Comparison of ENCODE assay signal across 27 cellular contexts in genomic region chr2:225824748-225825449, GRCh38.
"Had no signal": no experiment of that assay in that cellular context is flagged by ENCODE, and none has a peak within 500 bp of the region (broad histone marks: within the 10 kb centered on the region; RNA-seq: fewer than 3 reads in every experiment).

No MANE protein-coding gene starts in this region.

- H3K27me3 ChIP-seq: foreskin keratinocyte, left lung, ovary, right atrium auricular region, uterus had no signal

- H3K27ac ChIP-seq: foreskin keratinocyte, heart right ventricle, left lung, ovary, psoas muscle, right atrium auricular region, thoracic aorta, uterus, VCaP had no signal

- H3K27me3 Mint-ChIP-seq: activated CD4-positive, alpha-beta memory T cell treated with anti-CD3 and anti-CD28 coated beads, Interleukin-2, amount 10 ng/mL, durations not matched to agents 7 days and 5 days; activated CD4-positive, alpha-beta T cell treated with anti-CD3 and anti-CD28 coated beads, Interleukin-2, amount 10 ng/mL, durations not matched to agents 7 days and 5 days; type B pancreatic cell had no signal

- DNase-seq: activated CD4-positive, alpha-beta memory T cell treated with anti-CD3 and anti-CD28 coated beads, Interleukin-2, amount 10 ng/mL, durations not matched to agents 7 days and 5 days; activated CD4-positive, alpha-beta T cell treated with anti-CD3 and anti-CD28 coated beads, Interleukin-2, amount 10 ng/mL, durations not matched to agents 7 days and 5 days; activated CD4-positive, CD25-positive, alpha-beta regulatory T cell treated with anti-CD3 and anti-CD28 coated beads, Interleukin-2, amount 50 U/mL, for 72 hours; activated gamma-delta T cell treated with Interleukin-2 at 50 U/mL for 16 hours; activated naive CD8-positive, alpha-beta T cell treated with anti-CD3 and anti-CD28 coated beads, Interleukin-2, amount 50 U/mL, for 24 hours; activated T-cell treated with anti-CD3 and anti-CD28 coated beads, Interleukin-2, amount 50 U/mL, for 4 hours; caudate nucleus; cortex of kidney; foreskin keratinocyte; heart right ventricle; ovary; psoas muscle; stimulated activated CD4-positive, alpha-beta T cell treated with anti-CD3 and anti-CD28 coated beads, Interleukin-4, amount 100 ng/mL, for 1 hour; stimulated activated naive CD8-positive, alpha-beta T cell treated with anti-CD3 and anti-CD28 coated beads, Interleukin-15, Interleukin-2, amounts not matched to agents 100 U/mL and 50 U/mL, for 24 hours; SW 1271; T-helper 9 cell; uterus had no signal

- H3K9me3 ChIP-seq: ovary, psoas muscle, right atrium auricular region, thoracic aorta, uterus had no signal

- H3K4me1 ChIP-seq: foreskin keratinocyte, heart right ventricle, left lung, psoas muscle, right atrium auricular region had no signal

- H3K36me3 Mint-ChIP-seq: activated naive CD4-positive, alpha-beta T cell treated with anti-CD3 and anti-CD28 coated beads, Interleukin-2, amount 50 U/mL, for 24 hours; type B pancreatic cell had no signal

- H3K9me3 Mint-ChIP-seq: T-helper 1 cell treated with Interleukin-12 subunit alpha and Interleukin-12 subunit beta and Interleukin-4 antibody, amounts not matched to agents 30 μg/mL and 1 μg/mL, for 36 hours; type B pancreatic cell had no signal

- H3K36me3 ChIP-seq: heart right ventricle, left lung, ovary, right atrium auricular region, thoracic aorta, uterus had no signal

- H3K27ac Mint-ChIP-seq: activated CD4-positive, alpha-beta memory T cell treated with anti-CD3 and anti-CD28 coated beads, Interleukin-2, amount 10 ng/mL, durations not matched to agents 7 days and 5 days; activated CD4-positive, alpha-beta T cell treated with anti-CD3 and anti-CD28 coated beads, Interleukin-2, amount 10 ng/mL, durations not matched to agents 7 days and 5 days; activated naive CD4-positive, alpha-beta T cell treated with anti-CD3 and anti-CD28 coated beads, Interleukin-2, amount 50 U/mL, for 24 hours; activated naive CD8-positive, alpha-beta T cell treated with anti-CD3 and anti-CD28 coated beads, Interleukin-2, amount 50 U/mL, for 24 hours; activated T-helper 17 cell treated with anti-CD3 and anti-CD28 coated beads, Interleukin-2, amount 50 U/mL, for 72 hours; nephron; T-helper 1 cell treated with Interleukin-12 subunit alpha and Interleukin-12 subunit beta and Interleukin-4 antibody, amounts not matched to agents 30 μg/mL and 1 μg/mL, for 36 hours; type B pancreatic cell had no signal

- H3K4me3 Mint-ChIP-seq: activated CD4-positive, alpha-beta memory T cell treated with anti-CD3 and anti-CD28 coated beads, Interleukin-2, amount 10 ng/mL, durations not matched to agents 7 days and 5 days; activated CD4-positive, alpha-beta T cell treated with anti-CD3 and anti-CD28 coated beads, Interleukin-2, amount 10 ng/mL, durations not matched to agents 7 days and 5 days; activated naive CD4-positive, alpha-beta T cell treated with anti-CD3 and anti-CD28 coated beads, Interleukin-2, amount 50 U/mL, for 24 hours; activated naive CD8-positive, alpha-beta T cell treated with anti-CD3 and anti-CD28 coated beads, Interleukin-2, amount 50 U/mL, for 24 hours; activated T-cell treated with anti-CD3 and anti-CD28 coated beads, Interleukin-2, amount 50 U/mL, for 4 hours; activated T-helper 17 cell treated with anti-CD3 and anti-CD28 coated beads, Interleukin-2, amount 50 U/mL, for 72 hours; nephron; T-helper 1 cell treated with Interleukin-12 subunit alpha and Interleukin-12 subunit beta and Interleukin-4 antibody, amounts not matched to agents 30 μg/mL and 1 μg/mL, for 36 hours; type B pancreatic cell had no signal

- H3K4me1 Mint-ChIP-seq: activated CD4-positive, alpha-beta memory T cell treated with anti-CD3 and anti-CD28 coated beads, Interleukin-2, amount 10 ng/mL, durations not matched to agents 7 days and 5 days; activated CD4-positive, alpha-beta T cell treated with anti-CD3 and anti-CD28 coated beads, Interleukin-2, amount 10 ng/mL, durations not matched to agents 7 days and 5 days; activated naive CD4-positive, alpha-beta T cell treated with anti-CD3 and anti-CD28 coated beads, Interleukin-2, amount 50 U/mL, for 24 hours; activated naive CD8-positive, alpha-beta T cell treated with anti-CD3 and anti-CD28 coated beads, Interleukin-2, amount 50 U/mL, for 24 hours; activated T-helper 17 cell treated with anti-CD3 and anti-CD28 coated beads, Interleukin-2, amount 50 U/mL, for 72 hours had no signal

- H3K4me3 ChIP-seq: heart right ventricle, left lung, lung, ovary, psoas muscle, right atrium auricular region, thoracic aorta, uterus had no signal
